In the genomic region with DNA sequence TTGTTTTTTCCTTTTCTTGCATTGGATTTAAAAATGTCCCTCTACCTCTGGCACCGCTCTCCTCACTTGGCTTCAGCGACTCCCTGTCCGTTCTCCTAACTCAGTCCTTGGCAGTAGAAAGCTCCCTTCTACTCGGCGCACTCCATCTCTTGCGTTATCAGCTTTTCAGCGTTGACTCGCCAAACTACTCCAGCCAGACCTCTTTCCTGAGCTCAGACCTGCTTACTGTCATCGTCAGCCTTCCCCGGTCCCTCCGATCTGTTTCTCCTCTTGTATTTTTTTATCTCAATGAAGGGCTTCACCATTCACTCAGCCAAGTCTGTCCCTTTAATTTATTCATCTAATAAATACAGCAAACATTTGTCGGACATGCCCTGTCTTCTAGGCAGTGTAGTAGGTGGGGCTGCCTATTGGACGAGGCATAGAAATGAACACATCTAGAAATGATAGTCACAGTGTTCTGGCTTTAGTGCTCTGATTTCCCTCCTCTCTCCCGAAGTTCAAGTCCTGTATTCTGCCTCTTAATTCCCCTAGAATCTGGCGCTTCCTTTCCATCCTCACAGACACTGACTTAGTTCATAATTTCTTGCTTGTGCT, we compare ENCODE assay signal across 1 cellular context.
TF ChIP-seq lines count a peak whose summit lies in the region.

No MANE protein-coding gene starts in this region.

TF ChIP-seq in K562, 482 proteins besides CTCF, POLR2A, EP300 and RAD21 (continues in another document):
- peak; percentile 10; the same call in 1 of the 2 replicates for TF ChIP-seq ZNF316 (IDR thresholded peaks at IDR 0.05)
- TF ChIP-seq, protein P1, sequence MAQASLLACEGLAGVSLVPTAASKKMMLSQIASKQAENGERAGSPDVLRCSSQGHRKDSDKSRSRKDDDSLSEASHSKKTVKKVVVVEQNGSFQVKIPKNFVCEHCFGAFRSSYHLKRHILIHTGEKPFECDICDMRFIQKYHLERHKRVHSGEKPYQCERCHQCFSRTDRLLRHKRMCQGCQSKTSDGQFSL (CRISPR knock-in tag; IDR thresholded peaks at IDR 0.05) = no peak
- TF ChIP-seq, protein P1 (tag; IDR thresholded peaks at IDR 0.05) = no peak
- TF ChIP-seq NFRKB (IDR thresholded peaks at IDR 0.05; ENCODE audit: low read depth) = no peak
- TF ChIP-seq HDAC2 (IDR thresholded peaks at IDR 0.05) = peak; percentile 13; the same call in 1 of the 2 replicates
- peak; percentile 30; the same call in 1 of the 2 replicates for TF ChIP-seq GATA2 (CRISPR knock-in tag; IDR thresholded peaks at IDR 0.05)
- no peak for TF ChIP-seq SMAD4 (CRISPR knock-in tag; conservative IDR thresholded peaks at IDR 0.05)
- peak; percentile 38; the same call in 1 of the 2 replicates for TF ChIP-seq SMARCA4 (IDR thresholded peaks at IDR 0.05)
- TF ChIP-seq MYNN (IDR thresholded peaks at IDR 0.05) = no peak
- no peak for TF ChIP-seq MYNN (CRISPR knock-in tag; IDR thresholded peaks at IDR 0.05)
- TF ChIP-seq HMG20B (CRISPR knock-in tag; IDR thresholded peaks at IDR 0.05) = no peak
- no peak for TF ChIP-seq MTA1 (IDR thresholded peaks at IDR 0.05; ENCODE audit: borderline replicate concordance)
- no peak for TF ChIP-seq IRF2 (CRISPR knock-in tag; IDR thresholded peaks at IDR 0.05)
- no peak for TF ChIP-seq KDM2B (CRISPR knock-in tag; IDR thresholded peaks at IDR 0.05)
- TF ChIP-seq FOXK2 (conservative IDR thresholded peaks at IDR 0.05 in 1 of 2, IDR thresholded peaks at IDR 0.05 in 1 of 2; ENCODE audit: low read depth in 2 of 2) = no peak
- no peak; the same call in 1 of the 2 replicates for TF ChIP-seq ZKSCAN3 (CRISPR knock-in tag; IDR thresholded peaks at IDR 0.05)
- no peak for TF ChIP-seq ZNF311 (CRISPR knock-in tag; IDR thresholded peaks at IDR 0.05)
- 0 out of 2 replicates have a peak, but pooled peaks have one; percentile 17 for TF ChIP-seq LEF1 (IDR thresholded peaks at IDR 0.05)
- TF ChIP-seq ARNT (IDR thresholded peaks at IDR 0.05) = peak in 1 of 2 experiments; percentile 51; a peak in 1 of 4 replicates
- no peak for TF ChIP-seq RBM17 (IDR thresholded peaks at IDR 0.05; ENCODE audit: borderline replicate concordance, low read depth, low read length)
- TF ChIP-seq, protein P2, sequence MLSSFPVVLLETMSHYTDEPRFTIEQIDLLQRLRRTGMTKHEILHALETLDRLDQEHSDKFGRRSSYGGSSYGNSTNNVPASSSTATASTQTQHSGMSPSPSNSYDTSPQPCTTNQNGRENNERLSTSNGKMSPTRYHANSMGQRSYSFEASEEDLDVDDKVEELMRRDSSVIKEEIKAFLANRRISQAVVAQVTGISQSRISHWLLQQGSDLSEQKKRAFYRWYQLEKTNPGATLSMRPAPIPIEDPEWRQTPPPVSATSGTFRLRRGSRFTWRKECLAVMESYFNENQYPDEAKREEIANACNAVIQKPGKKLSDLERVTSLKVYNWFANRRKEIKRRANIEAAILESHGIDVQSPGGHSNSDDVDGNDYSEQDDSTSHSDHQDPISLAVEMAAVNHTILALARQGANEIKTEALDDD (IDR thresholded peaks at IDR 0.05) = 0 out of 2 replicates have a peak, but pooled peaks have one; percentile 30
- TF ChIP-seq TEAD1 (CRISPR knock-in tag; IDR thresholded peaks at IDR 0.05) = no peak
- no peak for TF ChIP-seq ERF (CRISPR knock-in tag; IDR thresholded peaks at IDR 0.05)
- TF ChIP-seq HOXB6 (CRISPR knock-in tag; IDR thresholded peaks at IDR 0.05; ENCODE audit: borderline replicate concordance) = no peak
- TF ChIP-seq KAT7 (CRISPR knock-in tag; IDR thresholded peaks at IDR 0.05; ENCODE audit: borderline replicate concordance) = no peak
- no peak for TF ChIP-seq SMARCA5 (IDR thresholded peaks at IDR 0.05)
- no peak for TF ChIP-seq SREBF1 (IDR thresholded peaks at IDR 0.05; ENCODE audit: borderline replicate concordance, low read depth, low read length)
- TF ChIP-seq SMARCE1 (IDR thresholded peaks at IDR 0.05) = no peak
- no peak for TF ChIP-seq LARP7 (IDR thresholded peaks at IDR 0.05)
- no peak for TF ChIP-seq ZNF830 (CRISPR knock-in tag; IDR thresholded peaks at IDR 0.05)
- no peak for TF ChIP-seq SRSF7 (optimal IDR thresholded peaks at IDR 0.05; ENCODE audit: low read depth, low read length)
- no peak for TF ChIP-seq TEAD2 (tag; IDR thresholded peaks at IDR 0.05)
- no peak for TF ChIP-seq FOS (IDR thresholded peaks at IDR 0.05; ENCODE audit: extremely low read depth, insufficient read length)
- no peak for TF ChIP-seq MYC (IDR thresholded peaks at IDR 0.05; ENCODE audit: low read depth, low read length)
- peak; percentile 28; the same call in 1 of the 2 replicates for TF ChIP-seq MYC (CRISPR knock-in tag; IDR thresholded peaks at IDR 0.05; ENCODE audit: borderline replicate concordance, low read depth)
- TF ChIP-seq, protein P3, sequence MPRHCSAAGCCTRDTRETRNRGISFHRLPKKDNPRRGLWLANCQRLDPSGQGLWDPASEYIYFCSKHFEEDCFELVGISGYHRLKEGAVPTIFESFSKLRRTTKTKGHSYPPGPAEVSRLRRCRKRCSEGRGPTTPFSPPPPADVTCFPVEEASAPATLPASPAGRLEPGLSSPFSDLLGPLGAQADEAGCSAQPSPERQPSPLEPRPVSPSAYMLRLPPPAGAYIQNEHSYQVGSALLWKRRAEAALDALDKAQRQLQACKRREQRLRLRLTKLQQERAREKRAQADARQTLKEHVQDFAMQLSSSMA (CRISPR knock-in tag; IDR thresholded peaks at IDR 0.05) = no peak
- TF ChIP-seq NFE2L1 (tag; IDR thresholded peaks at IDR 0.05; ENCODE audit: borderline replicate concordance, low read depth) = no peak
- TF ChIP-seq, protein P4, sequence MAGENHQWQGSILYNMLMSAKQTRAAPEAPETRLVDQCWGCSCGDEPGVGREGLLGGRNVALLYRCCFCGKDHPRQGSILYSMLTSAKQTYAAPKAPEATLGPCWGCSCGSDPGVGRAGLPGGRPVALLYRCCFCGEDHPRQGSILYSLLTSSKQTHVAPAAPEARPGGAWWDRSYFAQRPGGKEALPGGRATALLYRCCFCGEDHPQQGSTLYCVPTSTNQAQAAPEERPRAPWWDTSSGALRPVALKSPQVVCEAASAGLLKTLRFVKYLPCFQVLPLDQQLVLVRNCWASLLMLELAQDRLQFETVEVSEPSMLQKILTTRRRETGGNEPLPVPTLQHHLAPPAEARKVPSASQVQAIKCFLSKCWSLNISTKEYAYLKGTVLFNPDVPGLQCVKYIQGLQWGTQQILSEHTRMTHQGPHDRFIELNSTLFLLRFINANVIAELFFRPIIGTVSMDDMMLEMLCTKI (IDR thresholded peaks at IDR 0.05; ENCODE audit: partially characterized antibody) = no peak
- TF ChIP-seq, protein P5, sequence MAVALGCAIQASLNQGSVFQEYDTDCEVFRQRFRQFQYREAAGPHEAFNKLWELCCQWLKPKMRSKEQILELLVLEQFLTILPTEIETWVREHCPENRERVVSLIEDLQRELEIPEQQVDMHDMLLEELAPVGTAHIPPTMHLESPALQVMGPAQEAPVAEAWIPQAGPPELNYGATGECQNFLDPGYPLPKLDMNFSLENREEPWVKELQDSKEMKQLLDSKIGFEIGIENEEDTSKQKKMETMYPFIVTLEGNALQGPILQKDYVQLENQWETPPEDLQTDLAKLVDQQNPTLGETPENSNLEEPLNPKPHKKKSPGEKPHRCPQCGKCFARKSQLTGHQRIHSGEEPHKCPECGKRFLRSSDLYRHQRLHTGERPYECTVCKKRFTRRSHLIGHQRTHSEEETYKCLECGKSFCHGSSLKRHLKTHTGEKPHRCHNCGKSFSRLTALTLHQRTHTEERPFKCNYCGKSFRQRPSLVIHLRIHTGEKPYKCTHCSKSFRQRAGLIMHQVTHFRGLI (CRISPR knock-in tag; IDR thresholded peaks at IDR 0.05) = no peak
- TF ChIP-seq, protein P6, sequence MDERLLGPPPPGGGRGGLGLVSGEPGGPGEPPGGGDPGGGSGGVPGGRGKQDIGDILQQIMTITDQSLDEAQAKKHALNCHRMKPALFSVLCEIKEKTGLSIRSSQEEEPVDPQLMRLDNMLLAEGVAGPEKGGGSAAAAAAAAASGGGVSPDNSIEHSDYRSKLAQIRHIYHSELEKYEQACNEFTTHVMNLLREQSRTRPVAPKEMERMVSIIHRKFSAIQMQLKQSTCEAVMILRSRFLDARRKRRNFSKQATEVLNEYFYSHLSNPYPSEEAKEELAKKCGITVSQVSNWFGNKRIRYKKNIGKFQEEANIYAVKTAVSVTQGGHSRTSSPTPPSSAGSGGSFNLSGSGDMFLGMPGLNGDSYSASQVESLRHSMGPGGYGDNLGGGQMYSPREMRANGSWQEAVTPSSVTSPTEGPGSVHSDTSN (CRISPR knock-in tag; IDR thresholded peaks at IDR 0.05; ENCODE audit: low read depth) = no peak
- TF ChIP-seq, protein P6 (tag; conservative IDR thresholded peaks at IDR 0.05; ENCODE audit: low read depth) = no peak
- no peak for TF ChIP-seq ARID1B (IDR thresholded peaks at IDR 0.05)
- TF ChIP-seq KLF6 (CRISPR knock-in tag; IDR thresholded peaks at IDR 0.05; ENCODE audit: borderline replicate concordance) = no peak
- TF ChIP-seq, protein P7, sequence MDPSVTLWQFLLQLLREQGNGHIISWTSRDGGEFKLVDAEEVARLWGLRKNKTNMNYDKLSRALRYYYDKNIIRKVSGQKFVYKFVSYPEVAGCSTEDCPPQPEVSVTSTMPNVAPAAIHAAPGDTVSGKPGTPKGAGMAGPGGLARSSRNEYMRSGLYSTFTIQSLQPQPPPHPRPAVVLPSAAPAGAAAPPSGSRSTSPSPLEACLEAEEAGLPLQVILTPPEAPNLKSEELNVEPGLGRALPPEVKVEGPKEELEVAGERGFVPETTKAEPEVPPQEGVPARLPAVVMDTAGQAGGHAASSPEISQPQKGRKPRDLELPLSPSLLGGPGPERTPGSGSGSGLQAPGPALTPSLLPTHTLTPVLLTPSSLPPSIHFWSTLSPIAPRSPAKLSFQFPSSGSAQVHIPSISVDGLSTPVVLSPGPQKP (CRISPR knock-in tag; IDR thresholded peaks at IDR 0.05) = no peak
- TF ChIP-seq CBX8 (IDR thresholded peaks at IDR 0.05; ENCODE audit: borderline replicate concordance, extremely low read depth, low read depth, low read length, poor library complexity, severe bottlenecking) = no peak
- no peak for TF ChIP-seq MIER1 (IDR thresholded peaks at IDR 0.05; ENCODE audit: low read depth)
- no peak for TF ChIP-seq TAF15 (IDR thresholded peaks at IDR 0.05; ENCODE audit: low read depth, low read length)
- TF ChIP-seq IFI16 (CRISPR knock-in tag; IDR thresholded peaks at IDR 0.05) = no peak
- no peak for TF ChIP-seq NR2C1 (IDR thresholded peaks at IDR 0.05)
- no peak for TF ChIP-seq NR2C1 (tag; IDR thresholded peaks at IDR 0.05)
- TF ChIP-seq CBFA2T3 (IDR thresholded peaks at IDR 0.05) = no peak
- no peak for TF ChIP-seq ZKSCAN1 (IDR thresholded peaks at IDR 0.05; ENCODE audit: low read depth, low read length)
- no peak for TF ChIP-seq CHD2 (IDR thresholded peaks at IDR 0.05; ENCODE audit: low read depth, low read length)
- TF ChIP-seq SP1 (CRISPR knock-in tag; IDR thresholded peaks at IDR 0.05) = no peak
- TF ChIP-seq, protein P8, sequence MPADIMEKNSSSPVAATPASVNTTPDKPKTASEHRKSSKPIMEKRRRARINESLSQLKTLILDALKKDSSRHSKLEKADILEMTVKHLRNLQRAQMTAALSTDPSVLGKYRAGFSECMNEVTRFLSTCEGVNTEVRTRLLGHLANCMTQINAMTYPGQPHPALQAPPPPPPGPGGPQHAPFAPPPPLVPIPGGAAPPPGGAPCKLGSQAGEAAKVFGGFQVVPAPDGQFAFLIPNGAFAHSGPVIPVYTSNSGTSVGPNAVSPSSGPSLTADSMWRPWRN (IDR thresholded peaks at IDR 0.05; ENCODE audit: low read depth) = no peak
- TF ChIP-seq ZKSCAN8 (CRISPR knock-in tag; IDR thresholded peaks at IDR 0.05) = no peak
- TF ChIP-seq, protein P9, sequence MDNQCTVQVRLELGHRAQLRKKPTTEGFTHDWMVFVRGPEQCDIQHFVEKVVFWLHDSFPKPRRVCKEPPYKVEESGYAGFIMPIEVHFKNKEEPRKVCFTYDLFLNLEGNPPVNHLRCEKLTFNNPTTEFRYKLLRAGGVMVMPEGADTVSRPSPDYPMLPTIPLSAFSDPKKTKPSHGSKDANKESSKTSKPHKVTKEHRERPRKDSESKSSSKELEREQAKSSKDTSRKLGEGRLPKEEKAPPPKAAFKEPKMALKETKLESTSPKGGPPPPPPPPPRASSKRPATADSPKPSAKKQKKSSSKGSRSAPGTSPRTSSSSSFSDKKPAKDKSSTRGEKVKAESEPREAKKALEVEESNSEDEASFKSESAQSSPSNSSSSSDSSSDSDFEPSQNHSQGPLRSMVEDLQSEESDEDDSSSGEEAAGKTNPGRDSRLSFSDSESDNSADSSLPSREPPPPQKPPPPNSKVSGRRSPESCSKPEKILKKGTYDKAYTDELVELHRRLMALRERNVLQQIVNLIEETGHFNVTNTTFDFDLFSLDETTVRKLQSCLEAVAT (IDR thresholded peaks at IDR 0.05) = peak in 1 of 2 experiments; percentile 38; a peak in 1 of 4 replicates
- TF ChIP-seq CTBP1 (IDR thresholded peaks at IDR 0.05; ENCODE audit: borderline replicate concordance) = peak; percentile 21; the same call in 1 of the 2 replicates
- TF ChIP-seq JUNB (CRISPR knock-in tag; conservative IDR thresholded peaks at IDR 0.05) = no peak
- 0 out of 2 replicates have a peak, but pooled peaks have one; percentile 10 for TF ChIP-seq CBFB (CRISPR knock-in tag; IDR thresholded peaks at IDR 0.05)
- peak; percentile 39; the same call in 1 of the 2 replicates for TF ChIP-seq EHMT2 (IDR thresholded peaks at IDR 0.05)
- TF ChIP-seq FOXP1 (CRISPR knock-in tag; IDR thresholded peaks at IDR 0.05) = no peak
- TF ChIP-seq, protein P10, sequence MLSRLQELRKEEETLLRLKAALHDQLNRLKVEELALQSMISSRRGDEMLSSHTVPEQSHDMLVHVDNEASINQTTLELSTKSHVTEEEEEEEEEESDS (CRISPR knock-in tag; IDR thresholded peaks at IDR 0.05) = no peak
- TF ChIP-seq SMAD2 (IDR thresholded peaks at IDR 0.05; ENCODE audit: low read depth, low read length) = no peak
